ENCODE assay signal across 8 cellular contexts in genomic region chr2:63050186-63050915, GRCh38. TPM values are rescaled to one million over a fixed set of nuclear protein-coding genes. Genes with fewer than 3 reads are reported as not detected.
DNase-seq lines count a peak whose midpoint lies in the region; ATAC-seq lines count a peak whose summit lies in the region.

TSS of gene OTX1 (plus strand) at chr2:63050830. CDS start at chr2:63052991, 2,161 bp downstream.

- peaks cover 79% of the 10 kb centered on the region for H3K27me3 Mint-ChIP-seq in activated naive CD4-positive, alpha-beta T cell treated with anti-CD3 and anti-CD28 coated beads for 36 hours (ENCODE audit: low read depth)

- H3K9ac ChIP-seq in NT2/D1 (ENCODE audit: insufficient read length, low read depth) (no peak within 1 kb of the TSS), rectal smooth muscle tissue (ENCODE audit: low read length) (no peak within 1 kb of the TSS)

- DNase-seq in GM03348 (ENCODE audit: low spot score) (peak; percentile 90), HuH-7 (ENCODE audit: low spot score) (peak; percentile 100), NT2/D1 (ENCODE audit: low read depth, low spot score) (no peak), left ventricle myocardium superior (peak; percentile 50), epidermal melanocyte (ENCODE audit: insufficient read length, low spot score) (no peak)
- peak; percentile 55 for DNase-seq in activated naive CD4-positive, alpha-beta T cell treated with anti-CD3 and anti-CD28 coated beads for 36 hours

- peaks cover 96% of the 10 kb centered on the region for H3K27me3 ChIP-seq in NT2/D1 (ENCODE audit: insufficient read depth, insufficient read length)
- H3K27me3 ChIP-seq in rectal smooth muscle tissue (ENCODE audit: control insufficient read depth, insufficient read depth, low read length), result peaks cover 54% of the 10 kb centered on the region

- intact Hi-C loops in activated naive CD4-positive, alpha-beta T cell treated with anti-CD3 and anti-CD28 coated beads for 36 hours (cut with micrococcal nuclease), result loop anchor here (1.0 to 10.0 kb wide), 6 partner anchors 8 to 792 kb away; partner anchors contain the start of genes EHBP1, TMEM17 and UGP2
- intact Hi-C loops in left ventricle myocardium superior (cut with micrococcal nuclease), result no loop called here

- no peak within 1 kb of the TSS for H3K27ac Mint-ChIP-seq in activated naive CD4-positive, alpha-beta T cell treated with anti-CD3 and anti-CD28 coated beads for 36 hours

- peaks cover 6% of the 10 kb centered on the region for H3K36me3 Mint-ChIP-seq in activated naive CD4-positive, alpha-beta T cell treated with anti-CD3 and anti-CD28 coated beads for 36 hours (ENCODE audit: low read depth)

- H3K36me3 ChIP-seq in NT2/D1 (ENCODE audit: insufficient read depth, insufficient read length, low read length) (no peaks in the 10 kb centered on the region), rectal smooth muscle tissue (ENCODE audit: control insufficient read depth, insufficient read depth, low read length) (no peaks in the 10 kb centered on the region)

- H3K4me3 Mint-ChIP-seq in activated naive CD4-positive, alpha-beta T cell treated with anti-CD3 and anti-CD28 coated beads for 36 hours, result peak within 1 kb of the TSS; percentile 80

- CTCF ChIA-PET in activated naive CD4-positive, alpha-beta T cell treated with anti-CD3 and anti-CD28 coated beads for 36 hours (lab: Charles Lee), result no interaction called here

- ATAC-seq in GM21723 (IDR thresholded peaks at IDR 0.05; ENCODE audit: unreplicated experiment), result peak; percentile 85
- ATAC-seq in left ventricle myocardium superior, result peak; percentile 74

- H3K4me1 ChIP-seq in NT2/D1 (ENCODE audit: insufficient read depth, insufficient read length) (peaks cover 12% of the 10 kb centered on the region), rectal smooth muscle tissue (ENCODE audit: control insufficient read depth, insufficient read depth, low read length) (peaks cover 13% of the 10 kb centered on the region)

- no peaks in the 10 kb centered on the region for H3K9me3 Mint-ChIP-seq in activated naive CD4-positive, alpha-beta T cell treated with anti-CD3 and anti-CD28 coated beads for 36 hours

- H3K9me3 ChIP-seq in NT2/D1 (ENCODE audit: insufficient read depth, low read length), result no peaks in the 10 kb centered on the region

- no peak within 1 kb of the TSS for H3K27ac ChIP-seq in rectal smooth muscle tissue (ENCODE audit: low read depth, low read length)

- H3K4me3 ChIP-seq in NT2/D1 (ENCODE audit: insufficient read length, low read depth) (peak within 1 kb of the TSS; percentile 54), rectal smooth muscle tissue (ENCODE audit: low read length) (peak within 1 kb of the TSS; percentile 55)

- H3K4me1 Mint-ChIP-seq in activated naive CD4-positive, alpha-beta T cell treated with anti-CD3 and anti-CD28 coated beads for 36 hours (ENCODE audit: low read depth), result peaks cover 60% of the 10 kb centered on the region

RNA-seq across cellular contexts. Expression of gene OTX1, which starts in this region (rescaled TPM):
- not detected for total RNA-seq in activated naive CD4-positive, alpha-beta T cell treated with anti-CD3 and anti-CD28 coated beads for 36 hours
- not detected for total RNA-seq in left ventricle myocardium superior

Comparison
In these comparisons a context has a peak if more than half of its experiments do, and no peak if none do; other contexts are left out.
1. Peak in DNase-seq in activated naive CD4-positive, alpha-beta T cell treated with anti-CD3 and anti-CD28 coated beads for 36 hours; RNA of the gene not detected or under 1 TPM.
2. Peak in DNase-seq and ATAC-seq in left ventricle myocardium superior; RNA of the gene not detected or under 1 TPM.
3. DNase-seq: peak in GM03348 (single experiment) and HuH-7 (single experiment); none in NT2/D1 (single experiment) and epidermal melanocyte (single experiment).